ENCODE assay signal across 8 cellular contexts in the genomic region with DNA sequence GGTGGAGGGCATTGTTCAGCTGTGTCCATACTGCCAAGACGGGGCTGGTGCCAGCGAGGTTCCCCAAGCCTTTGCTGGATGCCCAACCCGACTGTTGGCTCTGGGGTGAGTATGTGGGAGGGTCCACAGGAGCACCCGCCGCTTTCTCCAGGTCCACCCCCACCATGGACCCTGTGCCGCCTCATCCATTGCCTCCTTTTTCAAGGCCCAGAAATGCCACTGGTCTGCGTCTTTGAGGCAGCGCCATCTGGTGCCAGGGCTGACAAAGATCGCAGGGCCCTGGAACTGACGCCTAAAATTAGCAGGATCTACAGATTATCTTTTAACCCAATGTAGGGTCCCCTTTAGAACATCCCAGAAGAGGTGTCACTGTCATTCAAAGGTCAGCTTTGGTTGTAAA. TPM values are rescaled to one million over a fixed set of nuclear protein-coding genes. Genes with fewer than 3 reads are reported as not detected.
DNase-seq lines count a peak whose midpoint lies in the region; ATAC-seq, FAIRE-seq and TF ChIP-seq lines count a peak whose summit lies in the region.

No MANE protein-coding gene starts in this region.

- no peak overlapping the region for H3K9ac ChIP-seq in Karpas-422 (ENCODE audit: low read length)

- no peaks in the 10 kb centered on the region for H3K36me3 ChIP-seq in Karpas-422 (ENCODE audit: insufficient read depth, low read length)
- peaks cover 2% of the 10 kb centered on the region for H3K36me3 ChIP-seq in bronchial epithelial cell (ENCODE audit: control insufficient read depth, insufficient read depth, low read length)

- H3K4me3 Mint-ChIP-seq in neural crest cell (no peak overlapping the region), Calu3 (ENCODE audit: low read depth, unreplicated experiment) (no peak overlapping the region)

- H3K4me2 ChIP-seq in Karpas-422 (ENCODE audit: low read depth, low read length, poor library complexity, severe bottlenecking): no peak overlapping the region

- H3K9me3 ChIP-seq in Karpas-422 (ENCODE audit: low read length): no peaks in the 10 kb centered on the region

- no peak overlapping the region for H3K27ac ChIP-seq in Karpas-422 (ENCODE audit: low read length)

- H3K9me3 Mint-ChIP-seq in neural crest cell: no peaks in the 10 kb centered on the region
- H3K9me3 Mint-ChIP-seq in Calu3 (ENCODE audit: low read depth, unreplicated experiment): no peaks in the 10 kb centered on the region

- TF ChIP-seq CTCF in bronchial epithelial cell (IDR thresholded peaks at IDR 0.05; ENCODE audit: insufficient read depth, low read length, severe bottlenecking) (peak; percentile 63), neural crest cell (conservative IDR thresholded peaks at IDR 0.05) (peak; percentile 35), Calu3 (IDR thresholded peaks at IDR 0.05; ENCODE audit: unreplicated experiment) (no peak)

- H3K79me2 ChIP-seq in Karpas-422 (ENCODE audit: low read length): no peaks in the 10 kb centered on the region

- no peak for ATAC-seq in GM18520 (IDR thresholded peaks at IDR 0.05; ENCODE audit: unreplicated experiment)
- ATAC-seq in HG02840 (IDR thresholded peaks at IDR 0.05; ENCODE audit: low FRiP score, unreplicated experiment): no peak

- DNase-seq in COLO668 (lab: John Stamatoyannopoulos, UW; ENCODE audit: unreplicated experiment) (peak; percentile 21), Karpas-422 (peak; percentile 73), bronchial epithelial cell (ENCODE audit: low read depth) (no peak), neural crest cell (ENCODE audit: low read depth, low spot score) (no peak), Calu3 (no peak), MV-4-11 (lab: John Stamatoyannopoulos, UW) (no peak)

- no peak overlapping the region for H3K4me3 ChIP-seq in Karpas-422 (ENCODE audit: low read length)
- no peak overlapping the region for H3K4me3 ChIP-seq in bronchial epithelial cell (ENCODE audit: low read depth, low read length)

- no peaks in the 10 kb centered on the region for H3K27me3 ChIP-seq in Karpas-422 (ENCODE audit: low read length)
- no peaks in the 10 kb centered on the region for H3K27me3 ChIP-seq in bronchial epithelial cell (ENCODE audit: control insufficient read depth, insufficient read depth, low read length)

- no peaks in the 10 kb centered on the region for H3K9me2 ChIP-seq in Karpas-422 (replicated peaks; ENCODE audit: insufficient read depth, low read length)

- H3K27ac Mint-ChIP-seq in neural crest cell (ENCODE audit: unreplicated experiment) (no peak overlapping the region), Calu3 (ENCODE audit: unreplicated experiment) (no peak overlapping the region)

- no peaks in the 10 kb centered on the region for H3K4me1 ChIP-seq in Karpas-422 (ENCODE audit: low read length)

- H3K36me3 Mint-ChIP-seq in neural crest cell (ENCODE audit: low read depth) (no peaks in the 10 kb centered on the region), Calu3 (ENCODE audit: insufficient read depth, unreplicated experiment) (peaks cover 4% of the 10 kb centered on the region)

- no TSS peak for BruUV-seq in Calu3 (replicated peaks; lab: Mats Ljungman, UMichigan)

- CTCF ChIA-PET in Calu3 (lab: Charles Lee): no interaction called here

- no peaks in the 10 kb centered on the region for H4K20me1 ChIP-seq in Karpas-422 (ENCODE audit: insufficient read depth, low read depth, low read length)

- intact Hi-C loops in Calu3 (cut with micrococcal nuclease; ENCODE audit: unreplicated experiment): loop anchor here (5.0 kb wide), 1 partner anchor 43 kb away; no protein-coding TSS in a partner anchor

- FAIRE-seq in bronchial epithelial cell (lab: Jason Lieb, UNC): no peak

- H3K27me3 Mint-ChIP-seq in neural crest cell (ENCODE audit: low read depth) (peaks cover 100% of the 10 kb centered on the region), Calu3 (ENCODE audit: unreplicated experiment) (no peaks in the 10 kb centered on the region)

- no peak overlapping the region for H2AFZ ChIP-seq in Karpas-422 (ENCODE audit: low read length)

- H3K4me1 Mint-ChIP-seq in neural crest cell: peaks cover 14% of the 10 kb centered on the region
- H3K4me1 Mint-ChIP-seq in Calu3 (ENCODE audit: low read depth, unreplicated experiment): peaks cover 44% of the 10 kb centered on the region

RNA-seq across cellular contexts. Expression of gene NFIX, which starts 34.6 kb away (rescaled TPM):
- total RNA-seq in Karpas-422 (2014; rRNA removed; shearing (Covaris generic); ENCODE audit: low replicate concordance): 0.04 and 0.18 TPM in 2 replicates
- total RNA-seq in bronchial epithelial cell: 5.4 and 5.8 TPM in 2 replicates
- total RNA-seq in neural crest cell: 0.23 and 0.68 TPM in 2 replicates
- total RNA-seq in Calu3 (2022): 16.4 and 21.9 TPM in 2 replicates

Comparison
In these comparisons a context has a peak if more than half of its experiments do, and no peak if none do; other contexts are left out.
1. DNase-seq: peak in COLO668 (single experiment) and Karpas-422 (single experiment); none in bronchial epithelial cell (single experiment), neural crest cell (single experiment), Calu3 (single experiment) and MV-4-11 (single experiment).